ENCODE assay signal across 7 cellular contexts in genomic region chr4:186105721-186106335, GRCh38. TPM values are rescaled to one million over a fixed set of nuclear protein-coding genes. Genes with fewer than 3 reads are reported as not detected.
DNase-seq lines count a peak whose midpoint lies in the region; ATAC-seq and TF ChIP-seq lines count a peak whose summit lies in the region.

No MANE protein-coding gene starts in this region.

- no peak for TF ChIP-seq CTCF in mucosa of descending colon (IDR thresholded peaks at IDR 0.05)
- no peak for TF ChIP-seq CTCF in uterus (IDR thresholded peaks at IDR 0.05)

- WGBS in HUES64, result 40% methylated on average over 8 of the region's 8 CpGs

- H3K27ac ChIP-seq in HUES64 (ENCODE audit: low read depth, low read length) (no peak overlapping the region), duodenal mucosa (ENCODE audit: low read depth, low read length) (peak overlapping the region; percentile 30), uterus (peak overlapping the region; percentile 27 to 66)

- DNase-seq in mucosa of descending colon, result peak in 1 of 3 donors; percentile 46
- no peak for DNase-seq in uterus
- no peak for DNase-seq in DMS153 (lab: John Stamatoyannopoulos, UW)

- H3K27me3 ChIP-seq in HUES64 (ENCODE audit: insufficient read depth, low read length), result peaks cover 41% of the 10 kb centered on the region
- H3K27me3 ChIP-seq in duodenal mucosa (ENCODE audit: control insufficient read depth in 1 of 2, insufficient read depth in 2 of 2, low read length in 2 of 2), result peaks cover 0 to 6% of the 10 kb centered on the region in 2 donors
- peaks cover 0 to 3% of the 10 kb centered on the region in 2 donors for H3K27me3 ChIP-seq in uterus

- no peak for TF ChIP-seq POLR2A in uterus (IDR thresholded peaks at IDR 0.05)

- H3K4me1 ChIP-seq in HUES64 (ENCODE audit: insufficient read depth, low read length) (peaks cover 12% of the 10 kb centered on the region), duodenal mucosa (ENCODE audit: control insufficient read depth in 1 of 2, insufficient read depth in 2 of 2, low read length in 2 of 2) (peaks cover 4 to 19% of the 10 kb centered on the region in 2 donors), mucosa of descending colon (ENCODE audit: low read depth) (peaks cover 6% of the 10 kb centered on the region), uterus (no peaks in the 10 kb centered on the region)

- H3K4me3 ChIP-seq in HUES64 (ENCODE audit: low read length), result peak overlapping the region; percentile 59
- H3K4me3 ChIP-seq in duodenal mucosa (ENCODE audit: low read depth in 1 of 2, low read length in 2 of 2), result peak overlapping the region; percentile 64 to 72
- H3K4me3 ChIP-seq in mucosa of descending colon, result peak overlapping the region; percentile 38
- H3K4me3 ChIP-seq in uterus, result peak overlapping the region; percentile 10 to 65

- H3K9me3 ChIP-seq in HUES64 (ENCODE audit: insufficient read depth, low read depth, low read length) (no peaks in the 10 kb centered on the region), duodenal mucosa (ENCODE audit: control insufficient read depth in 1 of 2, low read length in 2 of 2) (no peaks in the 10 kb centered on the region), mucosa of descending colon (no peaks in the 10 kb centered on the region), uterus (no peaks in the 10 kb centered on the region)

- peak overlapping the region; percentile 49 for H3K9ac ChIP-seq in HUES64 (ENCODE audit: low read depth, low read length)
- H3K9ac ChIP-seq in duodenal mucosa (ENCODE audit: low read depth in 1 of 2, low read length in 2 of 2), result peak overlapping the region; percentile 62 to 74

- ATAC-seq in GM19452 (IDR thresholded peaks at IDR 0.05; ENCODE audit: unreplicated experiment) (peak; percentile 22), mucosa of descending colon (peak; percentile 78), GM18861 (IDR thresholded peaks at IDR 0.05; ENCODE audit: unreplicated experiment) (no peak)

- H3K36me3 ChIP-seq in HUES64 (ENCODE audit: insufficient read depth, low read length) (no peaks in the 10 kb centered on the region), duodenal mucosa (ENCODE audit: control insufficient read depth in 1 of 2, insufficient read depth in 2 of 2, low read length in 2 of 2) (no peaks in the 10 kb centered on the region), mucosa of descending colon (ENCODE audit: low read depth) (no peaks in the 10 kb centered on the region), uterus (no peaks in the 10 kb centered on the region)

- intact Hi-C loops in mucosa of descending colon (cut with DNase I, micrococcal nuclease), result no loop called here
- intact Hi-C loops in uterus (cut with DNase I; ENCODE audit: low total_unique reads), result no loop called here

RNA-seq across cellular contexts. Expression of gene FAM149A, which starts 1.3 kb away (rescaled TPM):
- 5.2 TPM for polyA plus RNA-seq in HUES64 (2013, experiment 1 of 2)
- 4.4 TPM for polyA plus RNA-seq in HUES64 (2013, experiment 2 of 2)
- 10 to 100 TPM; 13.6 to 18.4 (median 16.3) TPM for total RNA-seq in mucosa of descending colon
- 10 to 100 TPM in 3 of 4 donors, under 1 TPM in 1; 0.77 to 18.9 (median 17.7) TPM for total RNA-seq in uterus

RNA-seq across cellular contexts. Expression of gene TLR3, which starts 36.9 kb away (rescaled TPM):
- polyA plus RNA-seq in HUES64 (2013, experiment 1 of 2), result 1.00 TPM
- polyA plus RNA-seq in HUES64 (2013, experiment 2 of 2), result 0.95 TPM
- 10 to 100 TPM; 23.6 to 55.0 (median 51.3) TPM for total RNA-seq in mucosa of descending colon
- 10 to 100 TPM in 1 of 4 donors, 1 to 10 TPM in 3; 2.9 to 12.6 (median 8.6) TPM for total RNA-seq in uterus
